ENCODE assay signal across 1 cellular context in genomic region chr21:46324390-46325072, GRCh38.
TF ChIP-seq lines count a peak whose summit lies in the region.

No MANE protein-coding gene starts in this region.

TF ChIP-seq in HepG2, 621 proteins besides CTCF, POLR2A, EP300 and RAD21 (continued from another document and continues in another):
- TF ChIP-seq SP5 (CRISPR knock-in tag; IDR thresholded peaks at IDR 0.05; ENCODE audit: borderline replicate concordance, low read depth): 0 out of 2 replicates have a peak, but pooled peaks have one; percentile 27
- no peak for TF ChIP-seq SAFB2 (CRISPR knock-in tag; IDR thresholded peaks at IDR 0.05; ENCODE audit: borderline replicate concordance, low read depth)
- TF ChIP-seq ZNF430 (CRISPR knock-in tag; IDR thresholded peaks at IDR 0.05): no peak
- TF ChIP-seq, protein P1, sequence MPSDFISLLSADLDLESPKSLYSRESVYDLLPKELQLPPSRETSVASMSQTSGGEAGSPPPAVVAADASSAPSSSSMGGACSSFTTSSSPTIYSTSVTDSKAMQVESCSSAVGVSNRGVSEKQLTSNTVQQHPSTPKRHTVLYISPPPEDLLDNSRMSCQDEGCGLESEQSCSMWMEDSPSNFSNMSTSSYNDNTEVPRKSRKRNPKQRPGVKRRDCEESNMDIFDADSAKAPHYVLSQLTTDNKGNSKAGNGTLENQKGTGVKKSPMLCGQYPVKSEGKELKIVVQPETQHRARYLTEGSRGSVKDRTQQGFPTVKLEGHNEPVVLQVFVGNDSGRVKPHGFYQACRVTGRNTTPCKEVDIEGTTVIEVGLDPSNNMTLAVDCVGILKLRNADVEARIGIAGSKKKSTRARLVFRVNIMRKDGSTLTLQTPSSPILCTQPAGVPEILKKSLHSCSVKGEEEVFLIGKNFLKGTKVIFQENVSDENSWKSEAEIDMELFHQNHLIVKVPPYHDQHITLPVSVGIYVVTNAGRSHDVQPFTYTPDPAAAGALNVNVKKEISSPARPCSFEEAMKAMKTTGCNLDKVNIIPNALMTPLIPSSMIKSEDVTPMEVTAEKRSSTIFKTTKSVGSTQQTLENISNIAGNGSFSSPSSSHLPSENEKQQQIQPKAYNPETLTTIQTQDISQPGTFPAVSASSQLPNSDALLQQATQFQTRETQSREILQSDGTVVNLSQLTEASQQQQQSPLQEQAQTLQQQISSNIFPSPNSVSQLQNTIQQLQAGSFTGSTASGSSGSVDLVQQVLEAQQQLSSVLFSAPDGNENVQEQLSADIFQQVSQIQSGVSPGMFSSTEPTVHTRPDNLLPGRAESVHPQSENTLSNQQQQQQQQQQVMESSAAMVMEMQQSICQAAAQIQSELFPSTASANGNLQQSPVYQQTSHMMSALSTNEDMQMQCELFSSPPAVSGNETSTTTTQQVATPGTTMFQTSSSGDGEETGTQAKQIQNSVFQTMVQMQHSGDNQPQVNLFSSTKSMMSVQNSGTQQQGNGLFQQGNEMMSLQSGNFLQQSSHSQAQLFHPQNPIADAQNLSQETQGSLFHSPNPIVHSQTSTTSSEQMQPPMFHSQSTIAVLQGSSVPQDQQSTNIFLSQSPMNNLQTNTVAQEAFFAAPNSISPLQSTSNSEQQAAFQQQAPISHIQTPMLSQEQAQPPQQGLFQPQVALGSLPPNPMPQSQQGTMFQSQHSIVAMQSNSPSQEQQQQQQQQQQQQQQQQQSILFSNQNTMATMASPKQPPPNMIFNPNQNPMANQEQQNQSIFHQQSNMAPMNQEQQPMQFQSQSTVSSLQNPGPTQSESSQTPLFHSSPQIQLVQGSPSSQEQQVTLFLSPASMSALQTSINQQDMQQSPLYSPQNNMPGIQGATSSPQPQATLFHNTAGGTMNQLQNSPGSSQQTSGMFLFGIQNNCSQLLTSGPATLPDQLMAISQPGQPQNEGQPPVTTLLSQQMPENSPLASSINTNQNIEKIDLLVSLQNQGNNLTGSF (CRISPR knock-in tag; IDR thresholded peaks at IDR 0.05): no peak
- TF ChIP-seq, protein P2, sequence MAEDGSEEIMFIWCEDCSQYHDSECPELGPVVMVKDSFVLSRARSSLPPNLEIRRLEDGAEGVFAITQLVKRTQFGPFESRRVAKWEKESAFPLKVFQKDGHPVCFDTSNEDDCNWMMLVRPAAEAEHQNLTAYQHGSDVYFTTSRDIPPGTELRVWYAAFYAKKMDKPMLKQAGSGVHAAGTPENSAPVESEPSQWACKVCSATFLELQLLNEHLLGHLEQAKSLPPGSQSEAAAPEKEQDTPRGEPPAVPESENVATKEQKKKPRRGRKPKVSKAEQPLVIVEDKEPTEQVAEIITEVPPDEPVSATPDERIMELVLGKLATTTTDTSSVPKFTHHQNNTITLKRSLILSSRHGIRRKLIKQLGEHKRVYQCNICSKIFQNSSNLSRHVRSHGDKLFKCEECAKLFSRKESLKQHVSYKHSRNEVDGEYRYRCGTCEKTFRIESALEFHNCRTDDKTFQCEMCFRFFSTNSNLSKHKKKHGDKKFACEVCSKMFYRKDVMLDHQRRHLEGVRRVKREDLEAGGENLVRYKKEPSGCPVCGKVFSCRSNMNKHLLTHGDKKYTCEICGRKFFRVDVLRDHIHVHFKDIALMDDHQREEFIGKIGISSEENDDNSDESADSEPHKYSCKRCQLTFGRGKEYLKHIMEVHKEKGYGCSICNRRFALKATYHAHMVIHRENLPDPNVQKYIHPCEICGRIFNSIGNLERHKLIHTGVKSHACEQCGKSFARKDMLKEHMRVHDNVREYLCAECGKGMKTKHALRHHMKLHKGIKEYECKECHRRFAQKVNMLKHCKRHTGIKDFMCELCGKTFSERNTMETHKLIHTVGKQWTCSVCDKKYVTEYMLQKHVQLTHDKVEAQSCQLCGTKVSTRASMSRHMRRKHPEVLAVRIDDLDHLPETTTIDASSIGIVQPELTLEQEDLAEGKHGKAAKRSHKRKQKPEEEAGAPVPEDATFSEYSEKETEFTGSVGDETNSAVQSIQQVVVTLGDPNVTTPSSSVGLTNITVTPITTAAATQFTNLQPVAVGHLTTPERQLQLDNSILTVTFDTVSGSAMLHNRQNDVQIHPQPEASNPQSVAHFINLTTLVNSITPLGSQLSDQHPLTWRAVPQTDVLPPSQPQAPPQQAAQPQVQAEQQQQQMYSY (CRISPR knock-in tag; IDR thresholded peaks at IDR 0.05): peak; percentile 24; the same call in 1 of the 2 replicates
- no peak for TF ChIP-seq ZNF407 (CRISPR knock-in tag; IDR thresholded peaks at IDR 0.05; ENCODE audit: not compliant biosample characterization)
- peak; percentile 89 for TF ChIP-seq SIN3B (IDR thresholded peaks at IDR 0.05; ENCODE audit: low read length)
- TF ChIP-seq HOXA3 (CRISPR knock-in tag; IDR thresholded peaks at IDR 0.05): peak; percentile 5; the same call in 1 of the 2 replicates
- TF ChIP-seq SNAPC4 (CRISPR knock-in tag; IDR thresholded peaks at IDR 0.05): no peak
- TF ChIP-seq ZMYM4 (CRISPR knock-in tag; IDR thresholded peaks at IDR 0.05): peak; percentile 44; the same call in 1 of the 2 replicates
- TF ChIP-seq FOXC1 (CRISPR knock-in tag; IDR thresholded peaks at IDR 0.05; ENCODE audit: borderline replicate concordance): 0 out of 2 replicates have a peak, but pooled peaks have one; percentile 26
- TF ChIP-seq ZNF367 (CRISPR knock-in tag; IDR thresholded peaks at IDR 0.05; ENCODE audit: borderline replicate concordance): no peak
- TF ChIP-seq ISL2 (CRISPR knock-in tag; IDR thresholded peaks at IDR 0.05): no peak
- TF ChIP-seq ZNF224 (CRISPR knock-in tag; IDR thresholded peaks at IDR 0.05): 0 out of 2 replicates have a peak, but pooled peaks have one; percentile 44
- no peak for TF ChIP-seq ZNF318 (CRISPR knock-in tag; IDR thresholded peaks at IDR 0.05)
